In genomic region chr2:24509425-24509824, GRCh38 we compare ENCODE assay signal across 11 cellular contexts. TPM values are rescaled to one million over a fixed set of nuclear protein-coding genes. Genes with fewer than 3 reads are reported as not detected.
DNase-seq lines count a peak whose midpoint lies in the region; ATAC-seq lines count a peak whose summit lies in the region.
"Had no signal": no experiment of that assay in that cellular context is flagged by ENCODE, and none has a peak within 500 bp of the region (broad histone marks: within the 10 kb centered on the region; RNA-seq: fewer than 3 reads in every experiment).

No MANE protein-coding gene starts in this region.

- H3K27ac Mint-ChIP-seq in activated T-cell treated with anti-CD3 and anti-CD28 coated beads, Interleukin-2, amount 50 U/mL, for 72 hours, result peak overlapping the region; percentile 22
- no peak overlapping the region for H3K27ac Mint-ChIP-seq in stimulated activated naive CD8-positive, alpha-beta T cell treated with anti-CD3 and anti-CD28 coated beads, Interleukin-15, Interleukin-2, amounts not matched to agents 100 ng/mL and 50 ng/mL, for 24 hours

- peak overlapping the region in 1 of 2 donors; percentile 23 for H3K4me3 Mint-ChIP-seq in activated T-cell treated with anti-CD3 and anti-CD28 coated beads, Interleukin-2, amount 50 U/mL, for 72 hours
- H3K4me3 Mint-ChIP-seq in stimulated activated naive CD8-positive, alpha-beta T cell treated with anti-CD3 and anti-CD28 coated beads, Interleukin-15, Interleukin-2, amounts not matched to agents 100 ng/mL and 50 ng/mL, for 24 hours, result peak overlapping the region; percentile 3

- DNase-seq in activated T-cell treated with anti-CD3 and anti-CD28 coated beads, Interleukin-2, amount 50 U/mL, for 72 hours, result no peak
- DNase-seq in activated T-cell treated with anti-CD3 and anti-CD28 coated beads for 4 hours, result no peak
- DNase-seq in middle frontal gyrus (ENCODE audit: extremely low spot score, low spot score), result no peak
- no peak for DNase-seq in sciatic nerve (ENCODE audit: low spot score)
- no peak for DNase-seq in kidney tubule cell (ENCODE audit: low spot score)
- DNase-seq: ACHN; NCI-H1694; stimulated activated CD4-positive, alpha-beta T cell treated with anti-CD3 and anti-CD28 coated beads, Interleukin-12 subunit alpha, Interleukin-12 subunit beta, amount 100 ng/mL, for 4 hours had no signal

- intact Hi-C loops in sciatic nerve (cut with DNase I), result no loop called here

- no peaks in the 10 kb centered on the region for H3K27me3 Mint-ChIP-seq in activated T-cell treated with anti-CD3 and anti-CD28 coated beads, Interleukin-2, amount 50 U/mL, for 72 hours (ENCODE audit: low read depth)
- H3K27me3 Mint-ChIP-seq in stimulated activated naive CD8-positive, alpha-beta T cell treated with anti-CD3 and anti-CD28 coated beads, Interleukin-15, Interleukin-2, amounts not matched to agents 100 ng/mL and 50 ng/mL, for 24 hours, result no peaks in the 10 kb centered on the region

- peaks cover 80% of the 10 kb centered on the region for H3K4me1 Mint-ChIP-seq in activated T-cell treated with anti-CD3 and anti-CD28 coated beads, Interleukin-2, amount 50 U/mL, for 72 hours (ENCODE audit: low read depth)
- peaks cover 88% of the 10 kb centered on the region for H3K4me1 Mint-ChIP-seq in stimulated activated naive CD8-positive, alpha-beta T cell treated with anti-CD3 and anti-CD28 coated beads, Interleukin-15, Interleukin-2, amounts not matched to agents 100 ng/mL and 50 ng/mL, for 24 hours (ENCODE audit: low read depth)

- peak; percentile 76 to 88 for ATAC-seq in activated T-cell treated with anti-CD3 and anti-CD28 coated beads, Interleukin-2, amount 50 U/mL, for 72 hours (replicated peaks in 1 of 2)
- ATAC-seq in GM21786 (IDR thresholded peaks at IDR 0.05; ENCODE audit: unreplicated experiment) (peak; percentile 86), HG03342 (IDR thresholded peaks at IDR 0.05; ENCODE audit: unreplicated experiment) (peak; percentile 84), sciatic nerve (no peak)

- no peaks in the 10 kb centered on the region for H3K36me3 Mint-ChIP-seq in activated T-cell treated with anti-CD3 and anti-CD28 coated beads, Interleukin-2, amount 50 U/mL, for 72 hours (ENCODE audit: insufficient read depth in 2 of 2)
- peaks cover 9% of the 10 kb centered on the region for H3K36me3 Mint-ChIP-seq in stimulated activated naive CD8-positive, alpha-beta T cell treated with anti-CD3 and anti-CD28 coated beads, Interleukin-15, Interleukin-2, amounts not matched to agents 100 ng/mL and 50 ng/mL, for 24 hours (ENCODE audit: low read depth)

- H3K9me3 Mint-ChIP-seq in activated T-cell treated with anti-CD3 and anti-CD28 coated beads, Interleukin-2, amount 50 U/mL, for 72 hours, result no peaks in the 10 kb centered on the region
- H3K9me3 Mint-ChIP-seq in stimulated activated naive CD8-positive, alpha-beta T cell treated with anti-CD3 and anti-CD28 coated beads, Interleukin-15, Interleukin-2, amounts not matched to agents 100 ng/mL and 50 ng/mL, for 24 hours, result no peaks in the 10 kb centered on the region

RNA-seq across cellular contexts. Expression of gene NCOA1, which starts 18.4 kb away (rescaled TPM):
- 10 to 100 TPM; 29.8 to 32.7 TPM for total RNA-seq in activated T-cell treated with anti-CD3 and anti-CD28 coated beads, Interleukin-2, amount 50 U/mL, for 72 hours
- total RNA-seq in sciatic nerve, result 89.7 TPM
